ENCODE assay signal across 8 cellular contexts in genomic region chr19:10269333-10270179, GRCh38.
DNase-seq lines count a peak whose midpoint lies in the region; ATAC-seq and TF ChIP-seq lines count a peak whose summit lies in the region.

No MANE protein-coding gene starts in this region.

- H3K27me3 Mint-ChIP-seq in nephron progenitor cell (ENCODE audit: low read depth, poor library complexity), result peaks cover 70% of the 10 kb centered on the region

- H3K27ac Mint-ChIP-seq in nephron progenitor cell, result no peak overlapping the region

- H3K4me3 Mint-ChIP-seq in nephron progenitor cell, result peak overlapping the region; percentile 36

- peak; percentile 93 for TF ChIP-seq CTCF in GM12874 (IDR thresholded peaks at IDR 0.05; ENCODE audit: insufficient read depth, low read depth, low read length)
- peak; percentile 96 for TF ChIP-seq CTCF in RWPE1 (conservative IDR thresholded peaks at IDR 0.05; ENCODE audit: low read depth)
- peak; percentile 93 for TF ChIP-seq CTCF in nephron progenitor cell (IDR thresholded peaks at IDR 0.05)

- no peaks in the 10 kb centered on the region for H3K4me1 Mint-ChIP-seq in nephron progenitor cell

- H3K9me3 Mint-ChIP-seq in nephron progenitor cell, result no peaks in the 10 kb centered on the region

- POLR2A ChIA-PET in RWPE1 (lab: Yijun Ruan, JAX; ENCODE audit: low non-redundant PET), result interaction anchor here (1.0 kb wide), 1 partner anchor 119 kb away, joined by 6 read pairs; no protein-coding TSS in a partner anchor

- no peaks in the 10 kb centered on the region for H3K36me3 Mint-ChIP-seq in nephron progenitor cell (ENCODE audit: low read depth)

- no peak overlapping the region for H3K27ac ChIP-seq in RWPE1

- peak; percentile 71 for DNase-seq in HuH-7.5 (ENCODE audit: low spot score)
- peak; percentile 69 for DNase-seq in RWPE1 (ENCODE audit: low spot score)
- DNase-seq in activated T-helper 9 cell treated with anti-CD3 and anti-CD28 coated beads, Interleukin-2, amount 50 U/mL, for 16 hours (ENCODE audit: low read depth), result peak; percentile 82
- DNase-seq in fibroblast of the conjunctiva (ENCODE audit: low read depth), result peak; percentile 22
- peak; percentile 89 for DNase-seq in nephron progenitor cell
- DNase-seq in stimulated activated naive CD4-positive, alpha-beta T cell treated with Interleukin-2 at 50 U/mL for 16 hours (lab: John Stamatoyannopoulos, UW), result peak; percentile 80

- ATAC-seq in HG02571 (IDR thresholded peaks at IDR 0.05; ENCODE audit: unreplicated experiment), result no peak

- CTCF ChIA-PET in RWPE1 (lab: Yijun Ruan, JAX), result interaction anchor here (0.6 to 3.0 kb wide), 17 partner anchors 8 to 251 kb away, joined by 3 to 33 read pairs (median 3); partner anchors contain the start of genes ICAM5 and RAVER1

Comparison
In these comparisons a context has a peak if more than half of its experiments do, and no peak if none do; other contexts are left out.
1. DNase-seq: peak in every context shown above with its lines; median percentile 89 in nephron progenitor cell; 82 in activated T-helper 9 cell treated with anti-CD3 and anti-CD28 coated beads, Interleukin-2, amount 50 U/mL, for 16 hours; 80 in stimulated activated naive CD4-positive, alpha-beta T cell treated with Interleukin-2 at 50 U/mL for 16 hours; 71 in HuH-7.5; 69 in RWPE1; 22 in fibroblast of the conjunctiva.